Comparison of ENCODE assay signal across 1 cellular context in genomic region chr11:72730706-72731105, GRCh38.
TF ChIP-seq lines count a peak whose summit lies in the region.

No MANE protein-coding gene starts in this region.

TF ChIP-seq in HepG2, 621 proteins besides CTCF, POLR2A, EP300 and RAD21:
- TF ChIP-seq CEBPB (IDR thresholded peaks at IDR 0.05; ENCODE audit: borderline replicate concordance, low read depth, low read length) (peak; percentile 77), KAT2B (IDR thresholded peaks at IDR 0.05; ENCODE audit: borderline replicate concordance, low read depth, low read length) (no peak)
